ENCODE assay signal across 22 cellular contexts in the genomic region with DNA sequence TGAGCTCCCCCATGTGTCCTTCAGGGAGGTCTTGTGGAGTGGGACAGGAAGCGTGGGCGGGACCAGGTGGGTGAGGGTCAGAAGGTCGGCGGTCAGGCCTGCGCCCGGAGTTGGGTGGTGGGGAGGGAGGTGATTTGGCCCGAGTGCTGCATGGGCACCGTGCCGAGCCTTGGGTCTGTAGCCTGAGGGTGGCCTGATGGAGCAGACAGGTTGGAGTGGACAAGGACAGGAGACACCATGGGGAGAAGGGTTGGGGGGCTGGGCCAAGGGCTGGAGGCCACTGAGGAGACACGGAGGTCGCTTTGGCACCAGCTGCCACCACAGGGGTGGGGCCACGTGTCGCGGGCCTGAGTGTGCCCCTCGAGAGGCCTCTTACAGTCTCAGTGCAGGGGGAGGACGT. TPM values are rescaled to one million over a fixed set of nuclear protein-coding genes. Genes with fewer than 3 reads are reported as not detected.
DNase-seq lines count a peak whose midpoint lies in the region; ATAC-seq, FAIRE-seq and TF ChIP-seq lines count a peak whose summit lies in the region.
"Had no signal": no experiment of that assay in that cellular context is flagged by ENCODE, and none has a peak within 500 bp of the region (broad histone marks: within the 10 kb centered on the region; RNA-seq: fewer than 3 reads in every experiment).

No MANE protein-coding gene starts in this region.

- peaks cover 18% of the 10 kb centered on the region for H3K4me1 Mint-ChIP-seq in activated naive CD4-positive, alpha-beta T cell treated with anti-CD3 and anti-CD28 coated beads, Interleukin-2, amount 10 ng/mL, durations not matched to agents 7 days and 5 days
- H3K4me1 Mint-ChIP-seq in stimulated activated naive B cell treated with anti-CD40 and anti-IgM and Interleukin-4, amounts not matched to agents 10 μg/mL and 1 μg/mL and 100 μg/mL, for 72 hours, result peaks cover 0 to under 1% of the 10 kb centered on the region in 2 donors

- no peaks in the 10 kb centered on the region for H3K9me3 Mint-ChIP-seq in activated naive CD4-positive, alpha-beta T cell treated with anti-CD3 and anti-CD28 coated beads, Interleukin-2, amount 50 U/mL, for 72 hours
- H3K9me3 Mint-ChIP-seq in activated naive CD4-positive, alpha-beta T cell treated with anti-CD3 and anti-CD28 coated beads, Interleukin-2, amount 10 ng/mL, durations not matched to agents 7 days and 5 days, result no peaks in the 10 kb centered on the region
- no peaks in the 10 kb centered on the region for H3K9me3 Mint-ChIP-seq in stimulated activated naive B cell treated with anti-CD40 and anti-IgM and Interleukin-4, amounts not matched to agents 10 μg/mL and 1 μg/mL and 100 μg/mL, for 72 hours
- H3K9me3 Mint-ChIP-seq: CD4-positive, alpha-beta T cell had no signal

- TF ChIP-seq CTCF in RWPE1 (conservative IDR thresholded peaks at IDR 0.05; ENCODE audit: low read depth) (no peak), HepG2 (CRISPR knock-in tag; IDR thresholded peaks at IDR 0.05) (no peak)

- H3K27ac Mint-ChIP-seq in activated naive CD4-positive, alpha-beta T cell treated with anti-CD3 and anti-CD28 coated beads, Interleukin-2, amount 50 U/mL, for 72 hours, result peak overlapping the region; percentile 24 to 79
- no peak overlapping the region for H3K27ac Mint-ChIP-seq in activated naive CD4-positive, alpha-beta T cell treated with anti-CD3 and anti-CD28 coated beads, Interleukin-2, amount 10 ng/mL, durations not matched to agents 7 days and 5 days
- peak overlapping the region; percentile 11 for H3K27ac Mint-ChIP-seq in stimulated activated naive B cell treated with anti-CD40 and anti-IgM and Interleukin-4, amounts not matched to agents 10 μg/mL and 1 μg/mL and 100 μg/mL, for 72 hours
- H3K27ac Mint-ChIP-seq: CD4-positive, alpha-beta T cell had no signal

- no peak for ATAC-seq in activated naive CD4-positive, alpha-beta T cell treated with anti-CD3 and anti-CD28 coated beads, Interleukin-2, amount 50 U/mL, for 72 hours
- ATAC-seq in HepG2 (no peak), HG02588 (IDR thresholded peaks at IDR 0.05; ENCODE audit: unreplicated experiment) (no peak)
- ATAC-seq in stimulated activated naive B cell treated with anti-CD40 and anti-IgM and Interleukin-4, amounts not matched to agents 10 μg/mL and 1 μg/mL and 100 μg/mL, for 72 hours (replicated peaks), result no peak

- H3K36me3 ChIP-seq in HepG2 (replicated peaks in 1 of 2; ENCODE audit: control insufficient read depth in 1 of 2, insufficient read depth in 2 of 2, low read length in 2 of 2), result peaks cover 33 to 63% of the 10 kb centered on the region in 2 experiments

- no peak overlapping the region for H3K4me2 ChIP-seq in HepG2 (ENCODE audit: low read depth, low read length)
- H3K4me2 ChIP-seq: PC-9 had no signal

- H2AFZ ChIP-seq in HepG2 (ENCODE audit: low read length), result no peak overlapping the region
- H2AFZ ChIP-seq: PC-9 had no signal

- 0 out of 2 replicates have a peak, but pooled peaks cover 3% of the 10 kb centered on the region for H4K20me1 ChIP-seq in HepG2 (ENCODE audit: insufficient read depth, low read length)

- H3K9me3 ChIP-seq in HepG2 (ENCODE audit: low read length), result no peaks in the 10 kb centered on the region

- 98% methylated on average over 9 of the region's 16 CpGs for WGBS in HepG2 (ENCODE audit: low lambda C conversion rate)

- no peaks in the 10 kb centered on the region for H3K79me2 ChIP-seq in HepG2 (ENCODE audit: insufficient read depth, low read length)

- H3K4me3 ChIP-seq in HepG2 (replicated peaks in 1 of 3; ENCODE audit: insufficient read depth in 1 of 3, low read depth in 2 of 3, low read length in 3 of 3), result no peak overlapping the region
- H3K4me3 ChIP-seq: PC-9 had no signal

- no peaks in the 10 kb centered on the region for H3K36me3 Mint-ChIP-seq in activated naive CD4-positive, alpha-beta T cell treated with anti-CD3 and anti-CD28 coated beads, Interleukin-2, amount 50 U/mL, for 72 hours
- peaks cover 28% of the 10 kb centered on the region for H3K36me3 Mint-ChIP-seq in activated naive CD4-positive, alpha-beta T cell treated with anti-CD3 and anti-CD28 coated beads, Interleukin-2, amount 10 ng/mL, durations not matched to agents 7 days and 5 days
- H3K36me3 Mint-ChIP-seq in stimulated activated naive B cell treated with anti-CD40 and anti-IgM and Interleukin-4, amounts not matched to agents 10 μg/mL and 1 μg/mL and 100 μg/mL, for 72 hours, result peaks cover 35 to 47% of the 10 kb centered on the region in 2 donors

- no peak for DNase-seq in activated naive CD4-positive, alpha-beta T cell treated with anti-CD3 and anti-CD28 coated beads, Interleukin-2, amount 50 U/mL, for 72 hours (ENCODE audit: low spot score in 2 of 2)
- no peak for DNase-seq in activated naive CD4-positive, alpha-beta T cell treated with anti-CD3 and anti-CD28 coated beads, Interleukin-2, amount 10 ng/mL, durations not matched to agents 7 days and 5 days
- no peak for DNase-seq in RWPE1 (ENCODE audit: low spot score)
- DNase-seq in HepG2 (ENCODE audit: low spot score), result no peak
- no peak for DNase-seq in stimulated activated naive B cell treated with anti-CD40 and anti-IgM and Interleukin-4, amounts not matched to agents 10 μg/mL and 1 μg/mL and 100 μg/mL, for 72 hours
- DNase-seq in H4 (ENCODE audit: low spot score), result no peak
- DNase-seq in Ammon's horn (ENCODE audit: low spot score), result no peak
- DNase-seq: CD4-positive, alpha-beta T cell; DMS79; GOT3; Karpas-422; MM.1S; NCI-H1105 treated with DMSO at 0.1 percent for 48 hours; NCI-H187 treated with DMSO at 0.1 percent for 48 hours; NCI-H446 treated with DMSO at 0.1 percent for 48 hours; NCI-H748 treated with DMSO at 0.1 percent for 48 hours; PC-9; SHP77 treated with DMSO at 0.1 percent for 48 hours had no signal

- H3K27me3 ChIP-seq in HepG2 (ENCODE audit: control insufficient read depth in 1 of 2, insufficient read depth in 2 of 2, low read length in 2 of 2), result no peaks in the 10 kb centered on the region

- H3K27ac ChIP-seq in RWPE1 (peak overlapping the region; percentile 25), HepG2 (ENCODE audit: extremely low read length, insufficient read depth, low read length) (no peak overlapping the region)
- H3K27ac ChIP-seq: PC-9 had no signal

- no peaks in the 10 kb centered on the region for H3K4me1 ChIP-seq in HepG2 (ENCODE audit: insufficient read depth, low read length)

- no peak for FAIRE-seq in HepG2 (lab: Jason Lieb, UNC)
- FAIRE-seq: A204.1, G401.6, GM12892 had no signal

- intact Hi-C loops in HepG2 (cut with micrococcal nuclease; ENCODE audit: unreplicated experiment), result no loop called here

- no peak for TF ChIP-seq EP300 in HepG2 (IDR thresholded peaks at IDR 0.05; ENCODE audit: low read depth in 2 of 2, low read length in 2 of 2)
- no peak for TF ChIP-seq EP300 in HepG2 (CRISPR knock-in tag; IDR thresholded peaks at IDR 0.05; ENCODE audit: borderline replicate concordance)

- no peak for TF ChIP-seq RAD21 in HepG2 (CRISPR knock-in tag; IDR thresholded peaks at IDR 0.05)

- TF ChIP-seq POLR2A in HepG2 (IDR thresholded peaks at IDR 0.05; ENCODE audit: insufficient read depth in 1 of 2, low read depth in 2 of 2, low read length in 2 of 2), result no peak

- H3K9ac ChIP-seq in HepG2 (ENCODE audit: insufficient read depth, low read depth, low read length), result no peak overlapping the region

- no peaks in the 10 kb centered on the region for H3K27me3 Mint-ChIP-seq in activated naive CD4-positive, alpha-beta T cell treated with anti-CD3 and anti-CD28 coated beads, Interleukin-2, amount 10 ng/mL, durations not matched to agents 7 days and 5 days
- no peaks in the 10 kb centered on the region for H3K27me3 Mint-ChIP-seq in stimulated activated naive B cell treated with anti-CD40 and anti-IgM and Interleukin-4, amounts not matched to agents 10 μg/mL and 1 μg/mL and 100 μg/mL, for 72 hours
- H3K27me3 Mint-ChIP-seq: CD4-positive, alpha-beta T cell had no signal

- POLR2A ChIA-PET in RWPE1 (lab: Yijun Ruan, JAX; ENCODE audit: low non-redundant PET), result no interaction called here
- POLR2A ChIA-PET in HepG2 (lab: Yijun Ruan, JAX), result no interaction called here

- no TSS peak for BruUV-seq in HepG2 (replicated peaks; lab: Mats Ljungman, UMichigan)

- CTCF ChIA-PET in activated naive CD4-positive, alpha-beta T cell treated with anti-CD3 and anti-CD28 coated beads, Interleukin-2, amount 10 ng/mL, durations not matched to agents 7 days and 5 days (lab: Charles Lee), result interaction anchor here (1.4 kb wide), 1 partner anchor 130 kb away, joined by 5 read pairs; no protein-coding TSS in a partner anchor
- CTCF ChIA-PET in RWPE1 (lab: Yijun Ruan, JAX) (no interaction called here), HepG2 (lab: Yijun Ruan, JAX; ENCODE audit: low intra/inter-chr PET ratio, low total read pairs) (no interaction called here)

- no peak overlapping the region for H3K4me3 Mint-ChIP-seq in activated naive CD4-positive, alpha-beta T cell treated with anti-CD3 and anti-CD28 coated beads, Interleukin-2, amount 10 ng/mL, durations not matched to agents 7 days and 5 days
- H3K4me3 Mint-ChIP-seq in stimulated activated naive B cell treated with anti-CD40 and anti-IgM and Interleukin-4, amounts not matched to agents 10 μg/mL and 1 μg/mL and 100 μg/mL, for 72 hours, result no peak overlapping the region
- H3K4me3 Mint-ChIP-seq: CD4-positive, alpha-beta T cell had no signal

- in situ Hi-C loops in HepG2 (cut with HindIII; ENCODE audit: extremely low pct_ligation_motif_present, low pct_unique_long_range_greater_than_20kb), result no loop called here

RNA-seq across cellular contexts. Expression of a gene that starts 53.1 kb away (rescaled TPM):
- total RNA-seq in activated naive CD4-positive, alpha-beta T cell treated with anti-CD3 and anti-CD28 coated beads, Interleukin-2, amount 50 U/mL, for 72 hours, result 10 to 100 TPM; 37.3 to 58.0 TPM
- total RNA-seq in HepG2 (2016; rRNA removed; fragmentation: Illumina TruSeq; extraction: Trizol), result 25.7 and 25.9 TPM in 2 replicates
- total RNA-seq in HepG2 (2016; cell fraction: cytosol; rRNA removed; fragmentation: Illumina TruSeq; extraction: Trizol; ENCODE audit: low read depth), result 22.1 and 25.6 TPM in 2 replicates
- total RNA-seq in HepG2 (2016; cell fraction: insoluble cytoplasmic fraction; rRNA removed; fragmentation: Illumina TruSeq; extraction: Trizol), result 21.5 and 27.6 TPM in 2 replicates
- 26.2 and 26.6 TPM in 2 replicates for total RNA-seq in HepG2 (2016; cell fraction: membrane; rRNA removed; fragmentation: Illumina TruSeq; extraction: Trizol)
- 26.6 and 31.5 TPM in 2 replicates for total RNA-seq in HepG2 (2016; cell fraction: nucleus; rRNA removed; fragmentation: Illumina TruSeq; extraction: Trizol)
- 74.5 and 75.7 TPM in 2 replicates for polyA plus RNA-seq in HepG2 (2011; rRNA removed)
- polyA plus RNA-seq in HepG2 (2011; cell fraction: cytosol; rRNA removed), result 39.6 and 44.6 TPM in 2 replicates
- 182 and 223 TPM in 2 replicates for polyA plus RNA-seq in HepG2 (2011; cell fraction: nucleus; rRNA removed)
- 56.1 and 60.7 TPM in 2 replicates for polyA plus RNA-seq in HepG2 (2012)
- 7.3 and 8.2 TPM in 2 replicates for polyA plus RNA-seq in HepG2 (2016; cell fraction: cytosol; fragmentation: Illumina TruSeq; extraction: Trizol; ENCODE audit: low read depth)
- polyA plus RNA-seq in HepG2 (2016; cell fraction: insoluble cytoplasmic fraction; fragmentation: Illumina TruSeq; extraction: Trizol; ENCODE audit: low read depth), result 31.3 and 36.3 TPM in 2 replicates
- polyA plus RNA-seq in HepG2 (2016; cell fraction: membrane; fragmentation: Illumina TruSeq; extraction: Trizol; ENCODE audit: low read depth), result 16.2 and 21.0 TPM in 2 replicates
- 75.2 and 92.2 TPM in 2 replicates for polyA plus RNA-seq in HepG2 (2016; cell fraction: nucleus; fragmentation: Illumina TruSeq; extraction: Trizol; ENCODE audit: insufficient read depth, low read depth)
- polyA minus RNA-seq in HepG2 (2011; rRNA and poly(A)+ RNA removed; ENCODE audit: low replicate concordance), result 90.1 and 145 TPM in 2 replicates
- 78.0 and 102 TPM in 2 replicates for polyA minus RNA-seq in HepG2 (2011; cell fraction: cytosol; rRNA and poly(A)+ RNA removed)
- polyA minus RNA-seq in HepG2 (2011; cell fraction: nucleus; rRNA and poly(A)+ RNA removed), result 65.8 and 74.2 TPM in 2 replicates
- total RNA-seq in H4 (2014; rRNA removed; shearing (Covaris generic)), result 25.1 and 25.3 TPM in 2 replicates

RNA-seq across cellular contexts. Expression of a gene that starts 57.7 kb away (rescaled TPM):
- not detected for total RNA-seq in activated naive CD4-positive, alpha-beta T cell treated with anti-CD3 and anti-CD28 coated beads, Interleukin-2, amount 50 U/mL, for 72 hours
- total RNA-seq in HepG2 (2016; rRNA removed; fragmentation: Illumina TruSeq; extraction: Trizol), result not detected in 2 replicates
- total RNA-seq in HepG2 (2016; cell fraction: cytosol; rRNA removed; fragmentation: Illumina TruSeq; extraction: Trizol; ENCODE audit: low read depth), result not detected in 2 replicates
- total RNA-seq in HepG2 (2016; cell fraction: insoluble cytoplasmic fraction; rRNA removed; fragmentation: Illumina TruSeq; extraction: Trizol), result not detected in 2 replicates
- not detected in 2 replicates for total RNA-seq in HepG2 (2016; cell fraction: membrane; rRNA removed; fragmentation: Illumina TruSeq; extraction: Trizol)
- not detected in 2 replicates for total RNA-seq in HepG2 (2016; cell fraction: nucleus; rRNA removed; fragmentation: Illumina TruSeq; extraction: Trizol)
- polyA plus RNA-seq in HepG2 (2011; rRNA removed), result not detected in 2 replicates
- not detected in 2 replicates for polyA plus RNA-seq in HepG2 (2011; cell fraction: cytosol; rRNA removed)
- not detected in 2 replicates for polyA plus RNA-seq in HepG2 (2011; cell fraction: nucleus; rRNA removed)
- 0.03 and 0.08 TPM in 2 replicates for polyA plus RNA-seq in HepG2 (2012)
- polyA plus RNA-seq in HepG2 (2016; cell fraction: cytosol; fragmentation: Illumina TruSeq; extraction: Trizol; ENCODE audit: low read depth), result not detected in 2 replicates
- polyA plus RNA-seq in HepG2 (2016; cell fraction: insoluble cytoplasmic fraction; fragmentation: Illumina TruSeq; extraction: Trizol; ENCODE audit: low read depth), result not detected in 2 replicates
- polyA plus RNA-seq in HepG2 (2016; cell fraction: membrane; fragmentation: Illumina TruSeq; extraction: Trizol; ENCODE audit: low read depth), result not detected in 2 replicates
- polyA plus RNA-seq in HepG2 (2016; cell fraction: nucleus; fragmentation: Illumina TruSeq; extraction: Trizol; ENCODE audit: insufficient read depth, low read depth), result not detected in 2 replicates
- polyA minus RNA-seq in HepG2 (2011; rRNA and poly(A)+ RNA removed; ENCODE audit: low replicate concordance), result not detected in 2 replicates
- polyA minus RNA-seq in HepG2 (2011; cell fraction: cytosol; rRNA and poly(A)+ RNA removed), result not detected in 2 replicates
- polyA minus RNA-seq in HepG2 (2011; cell fraction: nucleus; rRNA and poly(A)+ RNA removed), result not detected in 2 replicates
- total RNA-seq in H4 (2014; rRNA removed; shearing (Covaris generic)), result not detected in 2 replicates
- total RNA-seq: CD4-positive, alpha-beta T cell had no signal
